33 cellular contexts compared by ENCODE assay signal in genomic region chr2:24429711-24430110, GRCh38.
DNase-seq lines count a peak whose midpoint lies in the region; ATAC-seq, FAIRE-seq and TF ChIP-seq lines count a peak whose summit lies in the region.
"Had no signal": no experiment of that assay in that cellular context is flagged by ENCODE, and none has a peak within 500 bp of the region (broad histone marks: within the 10 kb centered on the region; RNA-seq: fewer than 3 reads in every experiment).

No MANE protein-coding gene starts in this region.

- H3K4me2 ChIP-seq in mammary epithelial cell (ENCODE audit: insufficient read depth, low read depth, low read length), result no peak overlapping the region
- H3K4me2 ChIP-seq: smooth muscle cell had no signal

- H3K27ac ChIP-seq in mammary epithelial cell (ENCODE audit: insufficient read depth, low read depth, low read length), result no peak overlapping the region
- H3K27ac ChIP-seq in breast epithelium, result no peak overlapping the region
- H3K27ac ChIP-seq: lower lobe of right lung, pancreas, Peyer's patch, tibial nerve had no signal

- intact Hi-C loops in mammary epithelial cell (cut with micrococcal nuclease) (no loop called here), breast epithelium (cut with DNase I; ENCODE audit: low total_unique reads) (no loop called here)
- intact Hi-C loops in activated CD4-positive, alpha-beta memory T cell treated with anti-CD3 and anti-CD28 coated beads for 36 hours (cut with micrococcal nuclease), result no loop called here

- H3K9me3 Mint-ChIP-seq in activated naive CD4-positive, alpha-beta T cell treated with anti-CD3 and anti-CD28 coated beads, Interleukin-2, amount 50 U/mL, for 72 hours, result no peaks in the 10 kb centered on the region
- no peaks in the 10 kb centered on the region for H3K9me3 Mint-ChIP-seq in activated CD4-positive, alpha-beta memory T cell treated with anti-CD3 and anti-CD28 coated beads for 36 hours
- H3K9me3 Mint-ChIP-seq: activated CD4-positive, alpha-beta T cell treated with anti-CD3 and anti-CD28 coated beads, Interleukin-2, amount 10 ng/mL, durations not matched to agents 7 days and 5 days; activated naive CD4-positive, alpha-beta T cell treated with anti-CD3 and anti-CD28 coated beads for 36 hours; CD8-positive, alpha-beta memory T cell; nephron progenitor cell had no signal

- H3K36me3 Mint-ChIP-seq in activated naive CD4-positive, alpha-beta T cell treated with anti-CD3 and anti-CD28 coated beads, Interleukin-2, amount 50 U/mL, for 72 hours, result no peaks in the 10 kb centered on the region
- H3K36me3 Mint-ChIP-seq in activated CD4-positive, alpha-beta memory T cell treated with anti-CD3 and anti-CD28 coated beads for 36 hours, result no peaks in the 10 kb centered on the region
- H3K36me3 Mint-ChIP-seq: activated CD8-positive, alpha-beta memory T cell treated with anti-CD3 and anti-CD28 coated beads, Interleukin-2, amount 10 ng/mL, durations not matched to agents 7 days and 5 days; CD8-positive, alpha-beta memory T cell had no signal

- no peaks in the 10 kb centered on the region for H3K27me3 Mint-ChIP-seq in activated CD4-positive, alpha-beta memory T cell treated with anti-CD3 and anti-CD28 coated beads for 36 hours
- H3K27me3 Mint-ChIP-seq: activated CD4-positive, alpha-beta T cell treated with anti-CD3 and anti-CD28 coated beads, Interleukin-2, amount 10 ng/mL, durations not matched to agents 7 days and 5 days; activated CD8-positive, alpha-beta memory T cell treated with anti-CD3 and anti-CD28 coated beads, Interleukin-2, amount 10 ng/mL, durations not matched to agents 7 days and 5 days had no signal

- TF ChIP-seq POLR2A in breast epithelium (IDR thresholded peaks at IDR 0.05), result no peak

- no peaks in the 10 kb centered on the region for H3K36me3 ChIP-seq in mammary epithelial cell (ENCODE audit: insufficient read depth, low read length)
- H3K36me3 ChIP-seq in breast epithelium, result no peaks in the 10 kb centered on the region
- no peaks in the 10 kb centered on the region for H3K36me3 ChIP-seq in adipocyte (ENCODE audit: control insufficient read depth, insufficient read depth, low read length, severe bottlenecking)
- H3K36me3 ChIP-seq: BE2C, lower lobe of right lung, pancreas, Peyer's patch, tibial nerve had no signal

- H3K9ac ChIP-seq in mammary epithelial cell (ENCODE audit: insufficient read depth, low read length) (no peak overlapping the region), adipocyte (ENCODE audit: low read length) (no peak overlapping the region)

- no TSS peak for BruUV-seq in mammary epithelial cell (replicated peaks; lab: Mats Ljungman, UMichigan)

- FAIRE-seq in urothelium cell line (lab: Jason Lieb, UNC), result no peak
- FAIRE-seq: A204.1, endometrium, H1, HepG2, kidney, pancreas had no signal

- CTCF ChIA-PET in mammary epithelial cell (lab: Charles Lee; ENCODE audit: low non-redundant PET), result no interaction called here
- CTCF ChIA-PET in activated CD4-positive, alpha-beta memory T cell treated with anti-CD3 and anti-CD28 coated beads for 36 hours (lab: Charles Lee), result interaction anchor here (1.7 kb wide), 1 partner anchor 398 kb away, joined by 4 read pairs; no protein-coding TSS in a partner anchor

- DNase-seq in mammary epithelial cell, result peak; percentile 48
- DNase-seq in breast epithelium (ENCODE audit: low spot score in 2 of 2), result no peak
- peak; percentile 8 for DNase-seq in adipocyte (ENCODE audit: low read depth)
- DNase-seq in fibroblast of mammary gland (ENCODE audit: low read depth), result peak; percentile 83
- peak; percentile 67 for DNase-seq in urothelium cell line (ENCODE audit: low spot score)
- no peak for DNase-seq in SKM-1 (lab: John Stamatoyannopoulos, UW; ENCODE audit: unreplicated experiment)
- DNase-seq in activated naive CD4-positive, alpha-beta T cell treated with anti-CD3 and anti-CD28 coated beads, Interleukin-2, amount 50 U/mL, for 72 hours (ENCODE audit: low spot score in 2 of 2), result no peak
- DNase-seq in activated CD4-positive, alpha-beta memory T cell treated with anti-CD3 and anti-CD28 coated beads for 36 hours, result no peak
- DNase-seq: activated CD4-positive, alpha-beta T cell treated with anti-CD3 and anti-CD28 coated beads, Interleukin-2, amount 10 ng/mL, durations not matched to agents 7 days and 5 days; activated CD8-positive, alpha-beta memory T cell treated with anti-CD3 and anti-CD28 coated beads, Interleukin-2, amount 10 ng/mL, durations not matched to agents 7 days and 5 days; activated naive CD4-positive, alpha-beta T cell treated with anti-CD3 and anti-CD28 coated beads for 36 hours; activated T-cell treated with anti-CD3 and anti-CD28 coated beads, Interleukin-2, amount 50 U/mL, for 48 hours; BE2C; CD8-positive, alpha-beta memory T cell; dermis blood vessel endothelial cell; DMS 273 treated with DMSO at 0.1 percent for 48 hours; glutamatergic neuron; kidney; lower lobe of right lung; NCI-H1694; NCI-H69; nephron progenitor cell; pancreas; Peyer's patch; retina; stimulated activated CD4-positive, alpha-beta T cell treated with anti-CD3 and anti-CD28 coated beads, Interleukin-1b, Interleukin-23, amount 100 ng/mL, for 48 hours; T1000 had no signal

- no peak for TF ChIP-seq CTCF in mammary epithelial cell (conservative IDR thresholded peaks at IDR 0.05 in 1 of 2, IDR thresholded peaks at IDR 0.05 in 1 of 2; ENCODE audit: extremely low read depth in 1 of 2, insufficient read depth in 1 of 2, low read depth in 1 of 2, low read length in 2 of 2)
- TF ChIP-seq CTCF in breast epithelium (IDR thresholded peaks at IDR 0.05), result no peak
- TF ChIP-seq CTCF in fibroblast of mammary gland (conservative IDR thresholded peaks at IDR 0.05; ENCODE audit: control insufficient read depth, insufficient read depth, low read depth, low read length), result no peak

- H3K9me3 ChIP-seq in mammary epithelial cell (replicated peaks; ENCODE audit: insufficient read depth, low read length) (no peaks in the 10 kb centered on the region), breast epithelium (no peaks in the 10 kb centered on the region), adipocyte (ENCODE audit: control insufficient read depth, low read length) (no peaks in the 10 kb centered on the region)
- H3K9me3 ChIP-seq: BE2C, lower lobe of right lung, pancreas, Peyer's patch, tibial nerve had no signal

- WGBS in mammary epithelial cell (ENCODE audit: low coverage, missing lambda C conversion rate), result 62% methylated on average over 7 of the region's 7 CpGs

- ATAC-seq in activated naive CD4-positive, alpha-beta T cell treated with anti-CD3 and anti-CD28 coated beads, Interleukin-2, amount 50 U/mL, for 72 hours, result no peak
- ATAC-seq: activated CD8-positive, alpha-beta memory T cell treated with anti-CD3 and anti-CD28 coated beads, Interleukin-2, amount 10 ng/mL, durations not matched to agents 7 days and 5 days; HepG2; lower lobe of right lung; pancreas had no signal

- no peak overlapping the region for H3K4me3 Mint-ChIP-seq in activated CD4-positive, alpha-beta memory T cell treated with anti-CD3 and anti-CD28 coated beads for 36 hours
- H3K4me3 Mint-ChIP-seq: activated CD4-positive, alpha-beta T cell treated with anti-CD3 and anti-CD28 coated beads, Interleukin-2, amount 10 ng/mL, durations not matched to agents 7 days and 5 days; activated CD8-positive, alpha-beta memory T cell treated with anti-CD3 and anti-CD28 coated beads, Interleukin-2, amount 10 ng/mL, durations not matched to agents 7 days and 5 days; activated naive CD4-positive, alpha-beta T cell treated with anti-CD3 and anti-CD28 coated beads for 36 hours; CD8-positive, alpha-beta memory T cell; nephron progenitor cell had no signal

- no peaks in the 10 kb centered on the region for H4K20me1 ChIP-seq in mammary epithelial cell (ENCODE audit: insufficient read depth, low read length)

- no peaks in the 10 kb centered on the region for H3K4me1 ChIP-seq in mammary epithelial cell (ENCODE audit: insufficient read depth, low read length)
- H3K4me1 ChIP-seq in breast epithelium, result no peaks in the 10 kb centered on the region
- H3K4me1 ChIP-seq in adipocyte (ENCODE audit: control insufficient read depth, insufficient read depth, low read length), result peaks cover 10% of the 10 kb centered on the region
- H3K4me1 ChIP-seq: BE2C, pancreas, Peyer's patch had no signal

- H3K27me3 ChIP-seq in mammary epithelial cell (ENCODE audit: insufficient read depth, low read length) (peaks cover 2% of the 10 kb centered on the region), breast epithelium (no peaks in the 10 kb centered on the region), adipocyte (replicated peaks; ENCODE audit: control insufficient read depth, insufficient read depth, low read length) (no peaks in the 10 kb centered on the region)
- H3K27me3 ChIP-seq: BE2C, pancreas, Peyer's patch, tibial nerve had no signal

- no peak overlapping the region for H2AFZ ChIP-seq in mammary epithelial cell (ENCODE audit: low read depth, low read length)

- in situ Hi-C loops in mammary epithelial cell (cut with MboI; ENCODE audit: low sequenced_read_pairs in 2 of 2), result no loop called here

- H3K4me3 ChIP-seq in mammary epithelial cell (replicated peaks in 1 of 3; ENCODE audit: insufficient read depth in 1 of 3, low read depth in 2 of 3, low read length in 3 of 3), result no peak overlapping the region
- no peak overlapping the region for H3K4me3 ChIP-seq in breast epithelium
- no peak overlapping the region for H3K4me3 ChIP-seq in adipocyte (ENCODE audit: low read length)
- no peak overlapping the region for H3K4me3 ChIP-seq in fibroblast of mammary gland (ENCODE audit: control insufficient read depth, low read depth, low read length)
- H3K4me3 ChIP-seq: lower lobe of right lung, pancreas, Peyer's patch, smooth muscle cell, tibial nerve had no signal

- H3K79me2 ChIP-seq in mammary epithelial cell (ENCODE audit: insufficient read depth, low read length), result no peaks in the 10 kb centered on the region

- dilution Hi-C loops in mammary epithelial cell (cut with HindIII; ENCODE audit: low sequenced_read_pairs), result loop anchor here (5.0 kb wide), 1 partner anchor 68 kb away; no protein-coding TSS in a partner anchor

- no peaks in the 10 kb centered on the region for H3K4me1 Mint-ChIP-seq in activated CD4-positive, alpha-beta memory T cell treated with anti-CD3 and anti-CD28 coated beads for 36 hours (ENCODE audit: low read depth)
- H3K4me1 Mint-ChIP-seq: activated CD4-positive, alpha-beta T cell treated with anti-CD3 and anti-CD28 coated beads, Interleukin-2, amount 10 ng/mL, durations not matched to agents 7 days and 5 days; activated CD8-positive, alpha-beta memory T cell treated with anti-CD3 and anti-CD28 coated beads, Interleukin-2, amount 10 ng/mL, durations not matched to agents 7 days and 5 days; CD8-positive, alpha-beta memory T cell had no signal

- H3K27ac Mint-ChIP-seq in activated naive CD4-positive, alpha-beta T cell treated with anti-CD3 and anti-CD28 coated beads, Interleukin-2, amount 50 U/mL, for 72 hours, result no peak overlapping the region
- H3K27ac Mint-ChIP-seq in activated CD4-positive, alpha-beta memory T cell treated with anti-CD3 and anti-CD28 coated beads for 36 hours, result no peak overlapping the region
- H3K27ac Mint-ChIP-seq: activated CD4-positive, alpha-beta T cell treated with anti-CD3 and anti-CD28 coated beads, Interleukin-2, amount 10 ng/mL, durations not matched to agents 7 days and 5 days; activated CD8-positive, alpha-beta memory T cell treated with anti-CD3 and anti-CD28 coated beads, Interleukin-2, amount 10 ng/mL, durations not matched to agents 7 days and 5 days; activated naive CD4-positive, alpha-beta T cell treated with anti-CD3 and anti-CD28 coated beads for 36 hours; CD8-positive, alpha-beta memory T cell; nephron progenitor cell had no signal

- POLR2A ChIA-PET in activated CD4-positive, alpha-beta memory T cell treated with anti-CD3 and anti-CD28 coated beads for 36 hours (lab: Charles Lee), result no interaction called here

Comparison
In these comparisons a context has a peak if more than half of its experiments do, and no peak if none do; other contexts are left out.
1. DNase-seq: peak in mammary epithelial cell (single experiment), adipocyte (single experiment), fibroblast of mammary gland (single experiment) and urothelium cell line (single experiment); none in breast epithelium (0 of 2), SKM-1 (single experiment), activated naive CD4-positive, alpha-beta T cell treated with anti-CD3 and anti-CD28 coated beads, Interleukin-2, amount 50 U/mL, for 72 hours (0 of 2) and activated CD4-positive, alpha-beta memory T cell treated with anti-CD3 and anti-CD28 coated beads for 36 hours (single experiment).